ENCODE assay signal across 1 cellular context in genomic region chr19:16070366-16070990, GRCh38.
TF ChIP-seq lines count a peak whose summit lies in the region.

No MANE protein-coding gene starts in this region.

TF ChIP-seq in K562, 482 proteins besides CTCF, POLR2A, EP300 and RAD21 (continued from another document and continues in another):
- TF ChIP-seq HEY1 (CRISPR knock-in tag; IDR thresholded peaks at IDR 0.05; ENCODE audit: borderline replicate concordance) (no peak), HLTF (IDR thresholded peaks at IDR 0.05) (no peak), ESRRB (CRISPR knock-in tag; IDR thresholded peaks at IDR 0.05; ENCODE audit: borderline replicate concordance) (no peak), ATF3 (IDR thresholded peaks at IDR 0.05) (0 out of 2 replicates have a peak, but pooled peaks have one; percentile 26), ATF3 (CRISPR knock-in tag; conservative IDR thresholded peaks at IDR 0.05) (no peak), BCL6 (CRISPR knock-in tag; IDR thresholded peaks at IDR 0.05) (no peak), FUS (optimal IDR thresholded peaks at IDR 0.05; ENCODE audit: low read depth, low read length) (no peak), ERF (CRISPR knock-in tag; IDR thresholded peaks at IDR 0.05) (no peak), KDM5B (IDR thresholded peaks at IDR 0.05; ENCODE audit: insufficient replicate concordance, low read depth, low read length) (peak; percentile 52), PTBP1 (IDR thresholded peaks at IDR 0.05; ENCODE audit: low read depth, low read length) (no peak), ETV6 (IDR thresholded peaks at IDR 0.05; ENCODE audit: borderline replicate concordance in 1 of 2, low read depth in 2 of 2, low read length in 1 of 2) (no peak), ETV6 (CRISPR knock-in tag; IDR thresholded peaks at IDR 0.05; ENCODE audit: borderline replicate concordance) (no peak), NR2C1 (IDR thresholded peaks at IDR 0.05) (no peak), NR2C1 (tag; IDR thresholded peaks at IDR 0.05) (peak; percentile 14; the same call in 1 of the 2 replicates), ZNF584 (CRISPR knock-in tag; IDR thresholded peaks at IDR 0.05; ENCODE audit: low read depth) (peak; percentile 63; the same call in 1 of the 2 replicates), HNRNPH1 (optimal IDR thresholded peaks at IDR 0.05; ENCODE audit: low read depth, low read length) (no peak), MYBL2 (IDR thresholded peaks at IDR 0.05; ENCODE audit: low read depth) (no peak), MYBL2 (CRISPR knock-in tag; IDR thresholded peaks at IDR 0.05; ENCODE audit: borderline replicate concordance) (no peak), PHF20 (IDR thresholded peaks at IDR 0.05; ENCODE audit: partially characterized antibody) (peak; percentile 7), CBFB (CRISPR knock-in tag; IDR thresholded peaks at IDR 0.05) (no peak), NCOR1 (IDR thresholded peaks at IDR 0.05) (0 out of 2 replicates have a peak, but pooled peaks have one; percentile 31), SPI1 (IDR thresholded peaks at IDR 0.05; ENCODE audit: borderline replicate concordance, low read depth, low read length) (peak; percentile 45; the same call in 1 of the 2 replicates), U2AF1 (optimal IDR thresholded peaks at IDR 0.05; ENCODE audit: low read depth, low read length) (no peak), ZNF212 (CRISPR knock-in tag; IDR thresholded peaks at IDR 0.05) (no peak), BRCA1 (IDR thresholded peaks at IDR 0.05) (no peak), BRCA1 (CRISPR knock-in tag; IDR thresholded peaks at IDR 0.05) (no peak), SREBF2 (CRISPR knock-in tag; IDR thresholded peaks at IDR 0.05) (no peak), HDAC3 (IDR thresholded peaks at IDR 0.05; ENCODE audit: borderline replicate concordance, partially characterized antibody) (no peak), ZBTB8A (IDR thresholded peaks at IDR 0.05; ENCODE audit: partially characterized antibody) (no peak), FIP1L1 (IDR thresholded peaks at IDR 0.05; ENCODE audit: low read depth, low read length, poor library complexity, severe bottlenecking) (no peak), MNT (conservative IDR thresholded peaks at IDR 0.05) (peak in 1 of 2 experiments; percentile 38; a peak in 1 of 4 replicates), ETV5 (CRISPR knock-in tag; IDR thresholded peaks at IDR 0.05; ENCODE audit: low read depth) (0 out of 2 replicates have a peak, but pooled peaks have one; percentile 44), E2F3 (CRISPR knock-in tag; IDR thresholded peaks at IDR 0.05) (no peak), BHLHE40 (IDR thresholded peaks at IDR 0.05; ENCODE audit: low read length) (no peak), SMC3 (conservative IDR thresholded peaks at IDR 0.05; ENCODE audit: insufficient read depth, low read depth, low read length) (no peak), RB1 (IDR thresholded peaks at IDR 0.05; ENCODE audit: low read depth) (no peak), ZEB2 (IDR thresholded peaks at IDR 0.05) (peak; percentile 55; the same call in 1 of the 2 replicates), JUND (IDR thresholded peaks at IDR 0.05; ENCODE audit: borderline replicate concordance, low read depth, low read length) (peak; percentile 51; the same call in 1 of the 2 replicates), JUND (tag; IDR thresholded peaks at IDR 0.05; ENCODE audit: borderline replicate concordance, low read depth, low read length) (peak; percentile 26; the same call in 1 of the 3 replicates), MCM5 (IDR thresholded peaks at IDR 0.05; ENCODE audit: low read depth) (no peak), POLR2G (IDR thresholded peaks at IDR 0.05; ENCODE audit: low read depth, low read length) (peak; percentile 69), ADNP (tag; IDR thresholded peaks at IDR 0.05) (no peak), HOMEZ (CRISPR knock-in tag; IDR thresholded peaks at IDR 0.05) (no peak), DIDO1 (tag; IDR thresholded peaks at IDR 0.05; ENCODE audit: low read depth) (no peak), ZFP1 (CRISPR knock-in tag; IDR thresholded peaks at IDR 0.05) (no peak), SRSF1 (IDR thresholded peaks at IDR 0.05; ENCODE audit: low read depth, low read length) (no peak), ZNF764 (CRISPR knock-in tag; IDR thresholded peaks at IDR 0.05; ENCODE audit: low read depth) (no peak), MAZ (CRISPR knock-in tag; conservative IDR thresholded peaks at IDR 0.05 in 1 of 2, IDR thresholded peaks at IDR 0.05 in 1 of 2) (no peak), SMARCA4 (IDR thresholded peaks at IDR 0.05) (peak; percentile 40; the same call in 1 of the 2 replicates), KDM4B (IDR thresholded peaks at IDR 0.05; ENCODE audit: borderline replicate concordance in 2 of 2, low read depth in 1 of 2) (no peak), TBP (optimal IDR thresholded peaks at IDR 0.05; ENCODE audit: low read depth, low read length) (peak; percentile 24), RBM17 (IDR thresholded peaks at IDR 0.05; ENCODE audit: borderline replicate concordance, low read depth, low read length) (no peak), ZSCAN32 (CRISPR knock-in tag; IDR thresholded peaks at IDR 0.05) (no peak), PBX2 (CRISPR knock-in tag; IDR thresholded peaks at IDR 0.05; ENCODE audit: low read depth) (no peak), PBX2 (tag; conservative IDR thresholded peaks at IDR 0.05; ENCODE audit: low read depth) (no peak), POLR2AphosphoS2 (IDR thresholded peaks at IDR 0.05; ENCODE audit: low read length) (no peak)
- TF ChIP-seq, protein P1, sequence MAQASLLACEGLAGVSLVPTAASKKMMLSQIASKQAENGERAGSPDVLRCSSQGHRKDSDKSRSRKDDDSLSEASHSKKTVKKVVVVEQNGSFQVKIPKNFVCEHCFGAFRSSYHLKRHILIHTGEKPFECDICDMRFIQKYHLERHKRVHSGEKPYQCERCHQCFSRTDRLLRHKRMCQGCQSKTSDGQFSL (CRISPR knock-in tag; IDR thresholded peaks at IDR 0.05), result peak; percentile 34; the same call in 1 of the 2 replicates
- TF ChIP-seq, protein P1 (tag; IDR thresholded peaks at IDR 0.05), result no peak
- TF ChIP-seq, protein P2, sequence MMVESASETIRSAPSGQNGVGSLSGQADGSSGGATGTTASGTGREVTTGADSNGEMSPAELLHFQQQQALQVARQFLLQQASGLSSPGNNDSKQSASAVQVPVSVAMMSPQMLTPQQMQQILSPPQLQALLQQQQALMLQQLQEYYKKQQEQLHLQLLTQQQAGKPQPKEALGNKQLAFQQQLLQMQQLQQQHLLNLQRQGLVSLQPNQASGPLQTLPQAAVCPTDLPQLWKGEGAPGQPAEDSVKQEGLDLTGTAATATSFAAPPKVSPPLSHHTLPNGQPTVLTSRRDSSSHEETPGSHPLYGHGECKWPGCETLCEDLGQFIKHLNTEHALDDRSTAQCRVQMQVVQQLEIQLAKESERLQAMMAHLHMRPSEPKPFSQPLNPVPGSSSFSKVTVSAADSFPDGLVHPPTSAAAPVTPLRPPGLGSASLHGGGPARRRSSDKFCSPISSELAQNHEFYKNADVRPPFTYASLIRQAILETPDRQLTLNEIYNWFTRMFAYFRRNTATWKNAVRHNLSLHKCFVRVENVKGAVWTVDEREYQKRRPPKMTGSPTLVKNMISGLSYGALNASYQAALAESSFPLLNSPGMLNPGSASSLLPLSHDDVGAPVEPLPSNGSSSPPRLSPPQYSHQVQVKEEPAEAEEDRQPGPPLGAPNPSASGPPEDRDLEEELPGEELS (CRISPR knock-in tag; IDR thresholded peaks at IDR 0.05; ENCODE audit: borderline replicate concordance), result no peak
- TF ChIP-seq, protein P3, sequence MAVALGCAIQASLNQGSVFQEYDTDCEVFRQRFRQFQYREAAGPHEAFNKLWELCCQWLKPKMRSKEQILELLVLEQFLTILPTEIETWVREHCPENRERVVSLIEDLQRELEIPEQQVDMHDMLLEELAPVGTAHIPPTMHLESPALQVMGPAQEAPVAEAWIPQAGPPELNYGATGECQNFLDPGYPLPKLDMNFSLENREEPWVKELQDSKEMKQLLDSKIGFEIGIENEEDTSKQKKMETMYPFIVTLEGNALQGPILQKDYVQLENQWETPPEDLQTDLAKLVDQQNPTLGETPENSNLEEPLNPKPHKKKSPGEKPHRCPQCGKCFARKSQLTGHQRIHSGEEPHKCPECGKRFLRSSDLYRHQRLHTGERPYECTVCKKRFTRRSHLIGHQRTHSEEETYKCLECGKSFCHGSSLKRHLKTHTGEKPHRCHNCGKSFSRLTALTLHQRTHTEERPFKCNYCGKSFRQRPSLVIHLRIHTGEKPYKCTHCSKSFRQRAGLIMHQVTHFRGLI (CRISPR knock-in tag; IDR thresholded peaks at IDR 0.05), result no peak
- TF ChIP-seq, protein P4, sequence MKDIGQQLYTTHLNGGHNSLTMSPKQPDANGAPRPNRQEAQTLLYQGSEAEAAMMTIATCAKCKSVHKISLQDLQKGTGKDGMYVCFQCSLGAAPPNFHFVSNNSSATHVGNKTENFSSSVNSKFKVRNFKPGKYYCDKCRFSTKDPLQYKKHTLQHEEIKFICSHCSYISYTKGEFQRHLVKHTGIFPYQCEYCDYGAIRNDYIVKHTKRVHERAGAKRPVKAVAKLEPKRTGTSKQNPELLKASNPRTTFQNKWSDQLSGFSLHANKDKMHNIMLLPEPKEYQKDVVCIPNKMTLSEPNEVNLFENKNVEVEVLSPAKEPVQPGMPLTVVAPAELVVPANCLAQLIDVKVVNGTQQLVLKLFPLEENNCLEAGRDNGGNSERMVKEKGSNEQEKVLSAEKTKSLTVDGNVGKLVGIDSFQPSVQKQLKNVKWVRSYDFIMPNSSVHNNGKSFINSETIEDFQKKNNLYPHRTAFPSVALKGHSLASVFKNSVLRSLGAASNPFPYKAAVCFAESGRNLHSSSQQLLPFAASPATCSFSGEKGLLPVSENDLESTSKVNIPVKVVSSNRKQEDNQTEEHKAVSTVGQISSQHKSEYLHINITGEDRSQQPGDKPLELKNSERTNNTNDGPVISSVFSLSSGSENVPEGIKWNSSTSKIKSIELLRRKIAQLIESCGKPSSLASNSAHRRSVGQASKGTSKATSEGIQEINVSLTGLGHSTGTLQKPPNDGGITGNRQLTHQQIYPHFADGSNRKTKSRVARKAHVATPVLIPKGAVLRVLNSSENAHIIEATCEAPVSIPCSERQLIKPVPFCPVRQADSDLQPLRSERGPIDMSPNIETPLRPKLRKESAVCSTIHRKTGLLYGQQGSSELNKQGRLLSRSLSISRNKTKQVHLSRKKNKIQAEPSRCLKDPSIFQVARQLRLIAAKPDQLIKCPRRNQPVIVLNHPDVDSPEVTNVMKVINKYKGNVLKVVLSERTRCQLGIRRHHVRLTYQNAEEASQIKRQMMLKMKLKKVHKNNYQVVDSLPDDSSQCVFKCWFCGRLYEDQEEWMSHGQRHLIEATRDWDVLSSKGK (CRISPR knock-in tag; IDR thresholded peaks at IDR 0.05), result no peak
